In the genomic region with DNA sequence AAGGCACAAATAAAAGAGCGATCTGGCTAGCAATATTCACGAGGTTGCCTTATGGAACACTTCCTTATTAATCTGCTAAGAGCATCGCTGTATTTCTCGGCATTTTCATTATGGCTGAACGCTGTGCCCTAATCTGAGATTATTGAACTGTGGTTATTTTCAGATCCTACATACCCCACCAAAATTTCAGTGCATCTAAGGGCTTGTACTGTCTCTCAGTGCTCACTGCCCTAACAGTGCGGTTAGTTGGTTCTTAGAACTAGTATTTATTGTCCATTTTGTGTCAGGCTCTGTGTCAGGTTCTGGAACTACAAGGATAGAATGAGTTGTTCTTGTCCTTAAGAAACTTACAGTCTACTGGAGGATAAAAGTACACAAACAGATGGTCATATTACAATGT, we compare ENCODE assay signal across 17 cellular contexts. TPM values are rescaled to one million over a fixed set of nuclear protein-coding genes. Genes with fewer than 3 reads are reported as not detected.
A peak's percentile ranks its signal among the peaks of the same experiment; 100 is the strongest.
DNase-seq lines count a peak whose midpoint lies in the region; TF ChIP-seq lines count a peak whose summit lies in the region.
"Had no signal": no experiment of that assay in that cellular context is flagged by ENCODE, and none has a peak within 500 bp of the region (broad histone marks: within the 10 kb centered on the region; RNA-seq: fewer than 3 reads in every experiment).

No MANE protein-coding gene starts in this region.

- H3K27ac ChIP-seq in HUES48 (ENCODE audit: low read depth, low read length): peak overlapping the region; percentile 26
- H3K27ac ChIP-seq in SU-DHL-6 (ENCODE audit: low read depth, low read length): no peak overlapping the region
- peak overlapping the region; percentile 52 to 53 for H3K27ac ChIP-seq in mucosa of rectum (ENCODE audit: low read depth in 2 of 2, low read length in 2 of 2)
- H3K27ac ChIP-seq: SK-N-MC had no signal

- no peaks in the 10 kb centered on the region for H3K36me3 Mint-ChIP-seq in MCF 10A (ENCODE audit: insufficient read depth, unreplicated experiment)
- H3K36me3 Mint-ChIP-seq: CD8-positive, alpha-beta memory T cell; T-cell had no signal

- peaks cover 6% of the 10 kb centered on the region for H3K4me1 Mint-ChIP-seq in MCF 10A (ENCODE audit: insufficient read depth, unreplicated experiment)

- CTCF ChIA-PET in MCF 10A (lab: Yijun Ruan, JAX): interaction anchor here (0.6 kb wide), 1 partner anchor 49 kb away, joined by 3 read pairs; no protein-coding TSS in a partner anchor

- H3K27ac Mint-ChIP-seq in MCF 10A (ENCODE audit: low read depth, unreplicated experiment): no peak overlapping the region

- no peak overlapping the region for H3K4me2 ChIP-seq in SU-DHL-6 (ENCODE audit: low read depth, low read length, poor library complexity, severe bottlenecking)

- H3K9me2 ChIP-seq in SU-DHL-6 (replicated peaks; ENCODE audit: insufficient read depth, low read length): no peaks in the 10 kb centered on the region

- no peak for DNase-seq in GM06990 (ENCODE audit: extremely low read depth, insufficient read length)
- no peak for DNase-seq in MCF 10A (ENCODE audit: unreplicated experiment)
- DNase-seq in HCEC 1CT: no peak
- no peak for DNase-seq in NCI-H2227 (lab: John Stamatoyannopoulos, UW; ENCODE audit: unreplicated experiment)
- no peak for DNase-seq in activated effector memory CD4-positive, alpha-beta T cell treated with Interleukin-2 at 50 U/mL for 16 hours
- DNase-seq: CD8-positive, alpha-beta memory T cell; GF-D8; KG1; NCI-H1092 treated with DMSO at 0.1 percent for 48 hours; NCI-H2081 treated with DMSO at 0.1 percent for 48 hours; NCI-H82; T-cell had no signal

- H3K27me3 Mint-ChIP-seq in MCF 10A (ENCODE audit: insufficient read depth, unreplicated experiment): no peaks in the 10 kb centered on the region
- H3K27me3 Mint-ChIP-seq: T-cell had no signal

- POLR2A ChIA-PET in MCF 10A (lab: Yijun Ruan, JAX): no interaction called here

- H3K9me3 Mint-ChIP-seq in MCF 10A (ENCODE audit: unreplicated experiment): no peaks in the 10 kb centered on the region
- H3K9me3 Mint-ChIP-seq: CD8-positive, alpha-beta memory T cell; T-cell had no signal

- intact Hi-C loops in MCF 10A (cut with micrococcal nuclease): no loop called here

- H3K4me3 ChIP-seq in GM06990 (replicated peaks; ENCODE audit: low read depth, low read length): peak overlapping the region; percentile 4; the same call in 1 of the 2 replicates
- H3K4me3 ChIP-seq in HUES48 (ENCODE audit: low read depth, low read length): no peak overlapping the region
- H3K4me3 ChIP-seq in SU-DHL-6 (ENCODE audit: insufficient read depth, low read length, poor library complexity, severe bottlenecking): no peak overlapping the region
- no peak overlapping the region for H3K4me3 ChIP-seq in mucosa of rectum (ENCODE audit: low read length in 2 of 2)
- H3K4me3 ChIP-seq: BLaER1 treated with 17β-estradiol and CSF1 and Interleukin-3, amounts not matched to agents 10 nM and 100 nM; SK-N-MC had no signal

- TF ChIP-seq CTCF in GM06990 (IDR thresholded peaks at IDR 0.05; ENCODE audit: insufficient read depth, low read length, poor library complexity, severe bottlenecking) (no peak), SU-DHL-6 (IDR thresholded peaks at IDR 0.05; ENCODE audit: insufficient read depth, low read length, poor library complexity, severe bottlenecking) (no peak), MCF 10A (IDR thresholded peaks at IDR 0.05; ENCODE audit: unreplicated experiment) (no peak)

- no peaks in the 10 kb centered on the region for H3K79me2 ChIP-seq in SU-DHL-6 (ENCODE audit: insufficient read depth, low read length)

- H3K36me3 ChIP-seq in GM06990 (ENCODE audit: control insufficient read depth, insufficient read depth, low read length): no peaks in the 10 kb centered on the region
- no peaks in the 10 kb centered on the region for H3K36me3 ChIP-seq in HUES48 (ENCODE audit: control insufficient read depth, insufficient read depth, low read length)
- H3K36me3 ChIP-seq in SU-DHL-6 (ENCODE audit: low read length): no peaks in the 10 kb centered on the region
- no peaks in the 10 kb centered on the region for H3K36me3 ChIP-seq in mucosa of rectum (ENCODE audit: control insufficient read depth in 2 of 2, insufficient read depth in 2 of 2, low read length in 2 of 2)
- H3K36me3 ChIP-seq: BLaER1 treated with 17β-estradiol and CSF1 and Interleukin-3, amounts not matched to agents 10 nM and 100 nM had no signal

- H3K9ac ChIP-seq in HUES48 (ENCODE audit: low read depth, low read length) (no peak overlapping the region), SU-DHL-6 (ENCODE audit: low read length) (no peak overlapping the region), mucosa of rectum (ENCODE audit: low read depth in 1 of 2, low read length in 2 of 2) (no peak overlapping the region)
- H3K9ac ChIP-seq: BLaER1 treated with 17β-estradiol and CSF1 and Interleukin-3, amounts not matched to agents 10 nM and 100 nM had no signal

- H3K9me3 ChIP-seq in HUES48 (ENCODE audit: control insufficient read depth, insufficient read depth, low read length) (no peaks in the 10 kb centered on the region), SU-DHL-6 (ENCODE audit: insufficient read depth, low read length) (no peaks in the 10 kb centered on the region), mucosa of rectum (ENCODE audit: control insufficient read depth in 2 of 2, low read length in 2 of 2) (no peaks in the 10 kb centered on the region)
- H3K9me3 ChIP-seq: BLaER1 treated with 17β-estradiol and CSF1 and Interleukin-3, amounts not matched to agents 10 nM and 100 nM had no signal

- H2AFZ ChIP-seq in SU-DHL-6 (ENCODE audit: low read depth, low read length, severe bottlenecking): peak overlapping the region; percentile 81

- H4K20me1 ChIP-seq in SU-DHL-6 (ENCODE audit: low read depth, low read length): no peaks in the 10 kb centered on the region
- H4K20me1 ChIP-seq: BLaER1 treated with 17β-estradiol and CSF1 and Interleukin-3, amounts not matched to agents 10 nM and 100 nM had no signal

- H3K4me3 Mint-ChIP-seq in MCF 10A (ENCODE audit: unreplicated experiment): no peak overlapping the region
- H3K4me3 Mint-ChIP-seq: T-cell had no signal

- H3K27me3 ChIP-seq in GM06990 (replicated peaks; ENCODE audit: control insufficient read depth, insufficient read depth, low read length) (no peaks in the 10 kb centered on the region), HUES48 (ENCODE audit: control insufficient read depth, insufficient read depth, low read length) (no peaks in the 10 kb centered on the region), SU-DHL-6 (ENCODE audit: low read length) (no peaks in the 10 kb centered on the region), mucosa of rectum (ENCODE audit: control insufficient read depth in 2 of 2, insufficient read depth in 2 of 2, low read length in 2 of 2) (no peaks in the 10 kb centered on the region)
- H3K27me3 ChIP-seq: BLaER1 treated with 17β-estradiol and CSF1 and Interleukin-3, amounts not matched to agents 10 nM and 100 nM had no signal

- no TSS peak for BruUV-seq in MCF 10A (replicated peaks; lab: Mats Ljungman, UMichigan)

- H3F3A ChIP-seq in SU-DHL-6 (ENCODE audit: insufficient read depth): 0 out of 2 replicates have a peak, but pooled peaks cover 9% of the 10 kb centered on the region

- peaks cover 30% of the 10 kb centered on the region for H3K4me1 ChIP-seq in HUES48 (ENCODE audit: control insufficient read depth, insufficient read depth, low read length)
- no peaks in the 10 kb centered on the region for H3K4me1 ChIP-seq in mucosa of rectum (ENCODE audit: control insufficient read depth in 2 of 2, insufficient read depth in 2 of 2, low read length in 2 of 2)

RNA-seq across cellular contexts. Expression of a gene that starts 51.6 kb away (rescaled TPM):
- total RNA-seq in MCF 10A (2022): not detected in 2 replicates
